ENCODE assay signal across 12 cellular contexts in genomic region chr21:34881421-34881820, GRCh38.
DNase-seq lines count a peak whose midpoint lies in the region; ATAC-seq and TF ChIP-seq lines count a peak whose summit lies in the region.
"Had no signal": no experiment of that assay in that cellular context is flagged by ENCODE, and none has a peak within 500 bp of the region (broad histone marks: within the 10 kb centered on the region; RNA-seq: fewer than 3 reads in every experiment).

No MANE protein-coding gene starts in this region.

- H3K4me3 ChIP-seq in HL-60 (replicated peaks; ENCODE audit: insufficient read depth, low read length) (peak overlapping the region; percentile 33), left lung (peak overlapping the region in 1 of 2 donors; percentile 64), lower leg skin (ENCODE audit: low read depth, poor library complexity, severe bottlenecking) (no peak overlapping the region)

- intact Hi-C loops in left lung (cut with DNase I) (no loop called here), lower leg skin (cut with DNase I; ENCODE audit: low total_unique reads) (no loop called here)

- WGBS in lower leg skin, 2 donors: 74 to 78% methylated on average over 3 of the region's 3 CpGs

- ATAC-seq in left lung: no peak

- TF ChIP-seq CTCF in HL-60 (IDR thresholded peaks at IDR 0.05; ENCODE audit: insufficient read depth, low read length): no peak
- no peak for TF ChIP-seq CTCF in left lung (IDR thresholded peaks at IDR 0.05)
- no peak for TF ChIP-seq CTCF in lower leg skin (IDR thresholded peaks at IDR 0.05)

- no peaks in the 10 kb centered on the region for H3K27me3 ChIP-seq in HL-60 (ENCODE audit: insufficient read depth, poor library complexity, severe bottlenecking)
- peaks cover 0 to 16% of the 10 kb centered on the region in 2 donors for H3K27me3 ChIP-seq in left lung

- peak; percentile 47 for DNase-seq in AG08395 (ENCODE audit: low spot score)
- no peak for DNase-seq in HL-60 (ENCODE audit: low read depth in 1 of 2, low spot score in 1 of 2)
- DNase-seq in amniotic epithelial cell (ENCODE audit: low read depth): peak; percentile 82
- DNase-seq in left lung: no peak
- no peak for DNase-seq in erythroblast (lab: John Stamatoyannopoulos, UW)
- DNase-seq in lower leg skin (ENCODE audit: low spot score in 2 of 2): no peak
- DNase-seq in stimulated activated CD4-positive, alpha-beta T cell treated with anti-CD3 and anti-CD28 coated beads, Interleukin-4, amount 100 ng/mL, for 1 hour: no peak
- no peak for DNase-seq in activated CD4-positive, alpha-beta T cell treated with anti-CD3 and anti-CD28 coated beads for 1 hour
- DNase-seq: DMS53; endodermal cell; stimulated activated CD4-positive, alpha-beta T cell treated with anti-CD3 and anti-CD28 coated beads, Interleukin-4, amount 100 ng/mL, for 24 hours had no signal

- TF ChIP-seq POLR2A in erythroblast (IDR thresholded peaks at IDR 0.05; ENCODE audit: low read length) (no peak), lower leg skin (IDR thresholded peaks at IDR 0.05) (no peak)

- H3K4me1 ChIP-seq in left lung: peaks cover 15 to 78% of the 10 kb centered on the region in 2 donors

- H3K27ac ChIP-seq in HL-60 (replicated peaks): no peak overlapping the region
- peak overlapping the region; percentile 98 to 99 for H3K27ac ChIP-seq in left lung
- H3K27ac ChIP-seq: KMS-11 had no signal

- H3K36me3 ChIP-seq in left lung: peaks cover 0 to 47% of the 10 kb centered on the region in 2 donors

- H3K9me3 ChIP-seq in left lung: no peaks in the 10 kb centered on the region

Comparison
In these comparisons a context has a peak if more than half of its experiments do, and no peak if none do; other contexts are left out.
1. DNase-seq: peak in AG08395 (single experiment) and amniotic epithelial cell (single experiment); none in HL-60 (0 of 2), left lung (0 of 2), erythroblast (0 of 2), lower leg skin (0 of 2), stimulated activated CD4-positive, alpha-beta T cell treated with anti-CD3 and anti-CD28 coated beads, Interleukin-4, amount 100 ng/mL, for 1 hour (single experiment) and activated CD4-positive, alpha-beta T cell treated with anti-CD3 and anti-CD28 coated beads for 1 hour (single experiment).